In genomic region chr20:42294976-42295375, GRCh38 we compare ENCODE assay signal across 33 cellular contexts.
"Had no signal": no experiment of that assay in that cellular context is flagged by ENCODE, and none has a peak within 500 bp of the region (broad histone marks: within the 10 kb centered on the region; RNA-seq: fewer than 3 reads in every experiment).

No MANE protein-coding gene starts in this region.

- DNase-seq: Karpas-422, Kasumi-1, MG63, MM.1S, MV-4-11, NCI-H1048, NCI-H1092, NCI-H1092 treated with DMSO at 0.1 percent for 48 hours, NCI-H1105, NCI-H1105 treated with DMSO at 0.1 percent for 48 hours, NCI-H1417, NCI-H1417 treated with DMSO at 0.1 percent for 48 hours, NCI-H1436, NCI-H1436 treated with DMSO at 0.1 percent for 48 hours, NCI-H146, NCI-H1694, NCI-H1694 treated with DMSO at 0.1 percent for 48 hours, NCI-H187, NCI-H187 treated with DMSO at 0.1 percent for 48 hours, NCI-H1930, NCI-H2029, NCI-H2029 treated with DMSO at 0.1 percent for 48 hours, NCI-H2081, NCI-H2081 treated with DMSO at 0.1 percent for 48 hours, NCI-H2107, NCI-H2171, NCI-H2227 treated with DMSO at 0.1 percent for 48 hours, NCI-H226, NCI-H345, NCI-H446, NCI-H446 treated with DMSO at 0.1 percent for 48 hours, NCI-H510A, NCI-H510A treated with DMSO at 0.1 percent for 48 hours had no signal

- H3K4me3 ChIP-seq: MG63 had no signal

- H3K27me3 ChIP-seq: MG63 had no signal

- H3K36me3 ChIP-seq: MG63 had no signal

- H3K9me3 ChIP-seq: MG63 had no signal
